In genomic region chr5:41856644-41857491, GRCh38 we compare ENCODE assay signal across 8 cellular contexts. TPM values are rescaled to one million over a fixed set of nuclear protein-coding genes. Genes with fewer than 3 reads are reported as not detected.
DNase-seq lines count a peak whose midpoint lies in the region; ATAC-seq and TF ChIP-seq lines count a peak whose summit lies in the region.

No MANE protein-coding gene starts in this region.

- H3K27me3 ChIP-seq in right atrium auricular region = no peaks in the 10 kb centered on the region
- no peaks in the 10 kb centered on the region for H3K27me3 ChIP-seq in gastrocnemius medialis

- peak; percentile 92 for ATAC-seq in HG02623 (IDR thresholded peaks at IDR 0.05; ENCODE audit: unreplicated experiment)
- ATAC-seq in gastrocnemius medialis = peak; percentile 88 to 95

- in situ Hi-C loops in gastrocnemius medialis (cut with MboI; ENCODE audit: low sequenced_read_pairs in 4 of 4) = loop anchor here (5.0 to 25.0 kb wide), 10 partner anchors 78 to 1038 kb away; partner anchors contain the start of gene CCDC152 (in 2 of the 4)

- TF ChIP-seq CTCF in right atrium auricular region (IDR thresholded peaks at IDR 0.05) = peak; percentile 75 to 80
- peak; percentile 62 to 81 (median 76) for TF ChIP-seq CTCF in gastrocnemius medialis (IDR thresholded peaks at IDR 0.05 in 4 of 5, conservative IDR thresholded peaks at IDR 0.05 in 1 of 5)

- H3K27ac ChIP-seq in right atrium auricular region (no peak overlapping the region), gastrocnemius medialis (no peak overlapping the region)

- H3K36me3 ChIP-seq in right atrium auricular region = peaks cover 34% of the 10 kb centered on the region
- peaks cover 0 to 40% of the 10 kb centered on the region in 2 donors for H3K36me3 ChIP-seq in gastrocnemius medialis

- DNase-seq in activated effector memory CD4-positive, alpha-beta T cell treated with anti-CD3 and anti-CD28 coated beads, Interleukin-2, amount 50 U/mL, for 16 hours = peak; percentile 65
- DNase-seq in activated effector memory CD4-positive, alpha-beta T cell treated with Interleukin-2 at 50 U/mL for 16 hours = no peak
- DNase-seq in NCI-H1092 (lab: John Stamatoyannopoulos, UW) (peak; percentile 55), SHP77 treated with DMSO at 0.1 percent for 48 hours (lab: John Stamatoyannopoulos, UW) (peak; percentile 48), amniotic epithelial cell (ENCODE audit: low read depth) (peak; percentile 57), right atrium auricular region (ENCODE audit: low spot score) (no peak), gastrocnemius medialis (peak in 1 of 2 donors; percentile 17)

- H3K4me1 ChIP-seq in right atrium auricular region (no peaks in the 10 kb centered on the region), gastrocnemius medialis (no peaks in the 10 kb centered on the region)

- H3K9me3 ChIP-seq in right atrium auricular region (no peaks in the 10 kb centered on the region), gastrocnemius medialis (no peaks in the 10 kb centered on the region)

- no peak overlapping the region for H3K4me3 ChIP-seq in right atrium auricular region
- H3K4me3 ChIP-seq in gastrocnemius medialis = no peak overlapping the region

- no peak for TF ChIP-seq POLR2A in gastrocnemius medialis (IDR thresholded peaks at IDR 0.05)

- intact Hi-C loops in gastrocnemius medialis (cut with DNase I; ENCODE audit: low total_unique reads) = loop anchor here (1.0 to 5.0 kb wide), 4 partner anchors 68 to 1032 kb away; partner anchors contain the start of gene FBXO4

RNA-seq across cellular contexts. Expression of gene OXCT1, which starts 13.4 kb away (rescaled TPM):
- 100 to 1,000 TPM in 1 of 2 donors, 10 to 100 TPM in 1; 32.8 to 161 TPM for total RNA-seq in right atrium auricular region
- 10 to 100 TPM in 3 of 4 donors, 1 to 10 TPM in 1; 9.4 to 45.4 (median 20.5) TPM for total RNA-seq in gastrocnemius medialis

RNA-seq across cellular contexts. Expression of gene RIMOC1, which starts 47.3 kb away (rescaled TPM):
- total RNA-seq in right atrium auricular region = 10 to 100 TPM; 11.2 to 13.9 TPM
- 1 to 10 TPM; 5.0 to 8.2 (median 6.2) TPM for total RNA-seq in gastrocnemius medialis

Comparison
In these comparisons a context has a peak if more than half of its experiments do, and no peak if none do; other contexts are left out.
1. DNase-seq: peak in activated effector memory CD4-positive, alpha-beta T cell treated with anti-CD3 and anti-CD28 coated beads, Interleukin-2, amount 50 U/mL, for 16 hours (single experiment), NCI-H1092 (single experiment), SHP77 treated with DMSO at 0.1 percent for 48 hours (single experiment) and amniotic epithelial cell (single experiment); none in activated effector memory CD4-positive, alpha-beta T cell treated with Interleukin-2 at 50 U/mL for 16 hours (single experiment) and right atrium auricular region (single experiment).